18 cellular contexts compared by ENCODE assay signal in genomic region chr7:28759373-28760013, GRCh38.
DNase-seq lines count a peak whose midpoint lies in the region; ATAC-seq and TF ChIP-seq lines count a peak whose summit lies in the region.
"Had no signal": no experiment of that assay in that cellular context is flagged by ENCODE, and none has a peak within 500 bp of the region (broad histone marks: within the 10 kb centered on the region; RNA-seq: fewer than 3 reads in every experiment).

No MANE protein-coding gene starts in this region.

- H3K18ac ChIP-seq in IMR-90 (ENCODE audit: low read depth, low read length), result no peak overlapping the region

- DNase-seq in IMR-90, result peak; percentile 80
- peak; percentile 74 for DNase-seq in NCI-H69 (lab: John Stamatoyannopoulos, UW)
- DNase-seq in dermis microvascular lymphatic vessel endothelial cell (ENCODE audit: low read depth in 2 of 2), result peak; percentile 36 to 54
- DNase-seq in renal cortical epithelial cell (ENCODE audit: low read depth), result peak; percentile 95
- DNase-seq in spleen, result no peak
- no peak for DNase-seq in hepatic stellate cell (ENCODE audit: low spot score)
- DNase-seq in DMS53 treated with DMSO at 0.1 percent for 48 hours (lab: John Stamatoyannopoulos, UW; ENCODE audit: unreplicated experiment), result no peak
- DNase-seq: activated CD4-positive, alpha-beta T cell treated with anti-CD3 and anti-CD28 coated beads, Interleukin-2, amount 10 ng/mL, durations not matched to agents 7 days and 5 days; brain microvascular endothelial cell; kidney; NCI-H446; stimulated activated naive CD8-positive, alpha-beta T cell treated with anti-CD3 and anti-CD28 coated beads, Interleukin-15, Interleukin-2, amounts not matched to agents 100 U/mL and 50 U/mL, for 24 hours; upper lobe of left lung had no signal

- no peak overlapping the region for H3K4ac ChIP-seq in IMR-90 (ENCODE audit: low read depth, low read length)

- H3K4me2 ChIP-seq in IMR-90 (ENCODE audit: low read depth, low read length), result peak overlapping the region; percentile 73
- H3K4me2 ChIP-seq: BLaER1, KMS-11 had no signal

- TF ChIP-seq POLR2A in IMR-90 (IDR thresholded peaks at IDR 0.05; ENCODE audit: low read depth, low read length), result no peak
- no peak for TF ChIP-seq POLR2A in spleen (IDR thresholded peaks at IDR 0.05)

- no peak overlapping the region for H2AK5ac ChIP-seq in IMR-90 (ENCODE audit: low read depth, low read length)

- H2AFZ ChIP-seq in IMR-90 (replicated peaks; ENCODE audit: low read length, poor library complexity), result no peak overlapping the region

- no peak overlapping the region for H3K14ac ChIP-seq in IMR-90 (replicated peaks; ENCODE audit: low read depth, low read length)

- no peak overlapping the region for H3K4me3 ChIP-seq in IMR-90 (ENCODE audit: insufficient read depth, low read depth, low read length)
- no peak overlapping the region for H3K4me3 ChIP-seq in spleen
- H3K4me3 ChIP-seq: BLaER1, right atrium auricular region, upper lobe of left lung had no signal

- H2BK120ac ChIP-seq in IMR-90 (ENCODE audit: low read depth, low read length), result no peak overlapping the region

- H3K79me1 ChIP-seq in IMR-90 (ENCODE audit: low read depth in 1 of 2, low read length in 2 of 2), result no peaks in the 10 kb centered on the region

- no peak for TF ChIP-seq CTCF in IMR-90 (conservative IDR thresholded peaks at IDR 0.05; ENCODE audit: low read depth, low read length)
- no peak for TF ChIP-seq CTCF in spleen (IDR thresholded peaks at IDR 0.05 in 8 of 11, conservative IDR thresholded peaks at IDR 0.05 in 3 of 11)

- H4K91ac ChIP-seq in IMR-90 (ENCODE audit: insufficient read depth, low read depth, low read length), result no peak overlapping the region

- peaks cover 6% of the 10 kb centered on the region for H3K4me1 ChIP-seq in IMR-90 (ENCODE audit: control insufficient read depth, insufficient read depth, low read length)
- H3K4me1 ChIP-seq in spleen, result no peaks in the 10 kb centered on the region
- H3K4me1 ChIP-seq: BLaER1, right atrium auricular region, upper lobe of left lung had no signal

- H3K36me3 ChIP-seq in IMR-90 (ENCODE audit: control insufficient read depth, insufficient read depth, low read length) (no peaks in the 10 kb centered on the region), spleen (peaks cover 0 to 21% (median 0%) of the 10 kb centered on the region in 6 donors)
- H3K36me3 ChIP-seq: BLaER1, brain microvascular endothelial cell, right atrium auricular region, upper lobe of left lung had no signal

- dilution Hi-C loops in IMR-90 (cut with HindIII; ENCODE audit: low sequenced_read_pairs, unreplicated experiment), result no loop called here

- BruUV-seq in IMR-90 (replicated peaks; lab: Mats Ljungman, UMichigan), result no TSS peak

- H3K23ac ChIP-seq in IMR-90 (ENCODE audit: low read depth, low read length), result no peak overlapping the region

- H2BK15ac ChIP-seq in IMR-90 (ENCODE audit: low read depth, low read length), result no peak overlapping the region

- H3K27me3 ChIP-seq in IMR-90 (ENCODE audit: control insufficient read depth, insufficient read depth, low read length) (no peaks in the 10 kb centered on the region), spleen (replicated peaks in 1 of 7) (no peaks in the 10 kb centered on the region)
- H3K27me3 ChIP-seq: BLaER1, brain microvascular endothelial cell, neutrophil, right atrium auricular region, upper lobe of left lung had no signal

- no peak overlapping the region for H4K8ac ChIP-seq in IMR-90 (ENCODE audit: low read depth in 2 of 2, low read length in 2 of 2)

- in situ Hi-C loops in IMR-90 (cut with MboI; ENCODE audit: low sequenced_read_pairs), result no loop called here

- H3K9me1 ChIP-seq in IMR-90 (ENCODE audit: insufficient read depth, low read length), result no peaks in the 10 kb centered on the region

- POLR2A ChIA-PET in IMR-90 (lab: Charles Lee; ENCODE audit: unreplicated experiment), result no interaction called here

- H4K5ac ChIP-seq in IMR-90 (ENCODE audit: low read depth, low read length), result no peak overlapping the region

- no peak overlapping the region for H3K9ac ChIP-seq in IMR-90 (ENCODE audit: low read depth, low read length)
- H3K9ac ChIP-seq: BLaER1, KMS-11 had no signal

- TF ChIP-seq RAD21 in IMR-90 (IDR thresholded peaks at IDR 0.05; ENCODE audit: low read length), result no peak

- H3K9me3 ChIP-seq in IMR-90 (ENCODE audit: control insufficient read depth, insufficient read depth, low read length), result no peaks in the 10 kb centered on the region
- no peaks in the 10 kb centered on the region for H3K9me3 ChIP-seq in spleen
- H3K9me3 ChIP-seq: BLaER1, neutrophil, right atrium auricular region, upper lobe of left lung had no signal

- H3K27ac ChIP-seq in IMR-90 (ENCODE audit: insufficient read depth, low read length), result no peak overlapping the region
- no peak overlapping the region for H3K27ac ChIP-seq in spleen
- H3K27ac ChIP-seq: BLaER1, brain microvascular endothelial cell, KMS-11, neutrophil, right atrium auricular region, upper lobe of left lung had no signal

- no peak overlapping the region for H3K56ac ChIP-seq in IMR-90 (ENCODE audit: extremely low read depth, insufficient read depth, low read length)

- ATAC-seq in IMR-90 (ENCODE audit: low read depth) (peak; percentile 86), HG03135 (IDR thresholded peaks at IDR 0.05; ENCODE audit: unreplicated experiment) (no peak)
- ATAC-seq: stimulated activated naive CD8-positive, alpha-beta T cell treated with anti-CD3 and anti-CD28 coated beads, Interleukin-15, Interleukin-2, amounts not matched to agents 100 U/mL and 50 U/mL, for 24 hours had no signal

- H2BK20ac ChIP-seq in IMR-90 (ENCODE audit: low read depth, low read length), result no peak overlapping the region

- intact Hi-C loops in IMR-90 (cut with micrococcal nuclease), result loop anchor here (10.0 kb wide), 1 partner anchor 465 kb away; no protein-coding TSS in a partner anchor
- intact Hi-C loops in spleen (cut with DNase I; ENCODE audit: low total_unique reads), result no loop called here

- WGBS in IMR-90 (ENCODE audit: extremely low coverage in 2 of 2, insufficient read length in 1 of 2), 2 experiments, result 67% methylated on average over 1 of the region's 6 CpGs; no CpG with 5 or more reads in 1 of the 2 experiments
- 87 to 92% (median 90%) methylated on average over 6 of the region's 6 CpGs for WGBS in spleen, 5 donors

- no peak overlapping the region for H2AK9ac ChIP-seq in IMR-90 (replicated peaks; ENCODE audit: low read depth, low read length, poor library complexity)

- H4K20me1 ChIP-seq in IMR-90 (ENCODE audit: insufficient read depth, low read length), result no peaks in the 10 kb centered on the region
- H4K20me1 ChIP-seq: BLaER1 had no signal

- CTCF ChIA-PET in IMR-90 (lab: Yijun Ruan, JAX), result no interaction called here

- H2BK5ac ChIP-seq in IMR-90 (ENCODE audit: low read depth, low read length, poor library complexity, severe bottlenecking), result no peak overlapping the region

TF ChIP-seq in IMR-90, 13 proteins besides CTCF, POLR2A, EP300 and RAD21:
- TF ChIP-seq BHLHE40 (IDR thresholded peaks at IDR 0.05; ENCODE audit: low read depth, low read length), result peak; percentile 55; the same call in 1 of the 2 replicates
- no peak for TF ChIP-seq ELK1 (IDR thresholded peaks at IDR 0.05; ENCODE audit: borderline replicate concordance, low read depth, low read length)
TF ChIP-seq in IMR-90: peak in this region for 1.

Comparison
In these comparisons a context has a peak if more than half of its experiments do, and no peak if none do; other contexts are left out.
1. DNase-seq: peak in IMR-90 (single experiment), NCI-H69 (single experiment), dermis microvascular lymphatic vessel endothelial cell (2 of 2) and renal cortical epithelial cell (single experiment); none in spleen (single experiment), hepatic stellate cell (single experiment) and DMS53 treated with DMSO at 0.1 percent for 48 hours (single experiment).